ENCODE assay signal across 27 cellular contexts in genomic region chr1:150601540-150601939, GRCh38. TPM values are rescaled to one million over a fixed set of nuclear protein-coding genes. Genes with fewer than 3 reads are reported as not detected.
"Had no signal": no experiment of that assay in that cellular context is flagged by ENCODE, and none has a peak within 500 bp of the region (broad histone marks: within the 10 kb centered on the region; RNA-seq: fewer than 3 reads in every experiment).

No MANE protein-coding gene starts in this region.

- H3K4me3 Mint-ChIP-seq: effector memory CD8-positive, alpha-beta T cell; immature natural killer cell; naive thymus-derived CD8-positive, alpha-beta T cell; nephron progenitor cell; stimulated activated naive CD8-positive, alpha-beta T cell treated with anti-CD3 and anti-CD28 coated beads, Interleukin-15, amount 100 ng/mL, for 72 hours had no signal

- FAIRE-seq: frontal cortex had no signal

- H3K27me3 ChIP-seq: colonic mucosa, ovary, thyroid gland, vagina had no signal

- DNase-seq: colonic mucosa; dermis blood vessel endothelial cell; effector memory CD8-positive, alpha-beta T cell; hypothalamus; immature natural killer cell; islet precursor cell; kidney glomerular epithelial cell; left colon; left ventricle myocardium inferior; lower lobe of right lung; midbrain; naive thymus-derived CD8-positive, alpha-beta T cell; nephron progenitor cell; occipital lobe; ovary; stimulated activated CD4-positive, alpha-beta T cell treated with anti-CD3 and anti-CD28 coated beads, Interleukin-12 subunit alpha, Interleukin-12 subunit beta, amount 100 ng/mL, for 4 hours; stimulated activated CD4-positive, alpha-beta T cell treated with anti-CD3 and anti-CD28 coated beads, Interleukin-1b, Interleukin-23, amount 100 ng/mL, for 48 hours; stimulated activated CD4-positive, alpha-beta T cell treated with anti-CD3 and anti-CD28 coated beads, Interleukin-4, amount 100 ng/mL, for 1 hour; stimulated activated CD8-positive, alpha-beta memory T cell treated with anti-CD3 and anti-CD28 coated beads, Interleukin-4, amount 100 ng/mL, for 48 hours; stimulated activated naive CD4-positive, alpha-beta T cell; stimulated activated naive CD8-positive, alpha-beta T cell treated with anti-CD3 and anti-CD28 coated beads, Interleukin-15, amount 100 ng/mL, for 72 hours; thyroid gland had no signal

- H3K4me1 ChIP-seq: colonic mucosa had no signal

- H3K9me3 Mint-ChIP-seq: effector memory CD8-positive, alpha-beta T cell; immature natural killer cell; naive thymus-derived CD8-positive, alpha-beta T cell; nephron progenitor cell; stimulated activated naive CD8-positive, alpha-beta T cell treated with anti-CD3 and anti-CD28 coated beads, Interleukin-15, amount 100 ng/mL, for 72 hours had no signal

- H3K27ac ChIP-seq: colonic mucosa, left ventricle myocardium inferior, lower lobe of right lung, ovary, thyroid gland, vagina had no signal

- H3K27ac Mint-ChIP-seq: effector memory CD8-positive, alpha-beta T cell; progenitor cell of endocrine pancreas; stimulated activated naive CD8-positive, alpha-beta T cell treated with anti-CD3 and anti-CD28 coated beads, Interleukin-15, amount 100 ng/mL, for 72 hours had no signal

- H3K9me3 ChIP-seq: colonic mucosa, left ventricle myocardium inferior, lower lobe of right lung, ovary, thyroid gland, vagina had no signal

- ATAC-seq: effector memory CD8-positive, alpha-beta T cell; left colon; naive thymus-derived CD8-positive, alpha-beta T cell; sciatic nerve; stimulated activated naive CD8-positive, alpha-beta T cell treated with anti-CD3 and anti-CD28 coated beads, Interleukin-15, amount 100 ng/mL, for 72 hours had no signal

- H3K27me3 Mint-ChIP-seq: effector memory CD8-positive, alpha-beta T cell; naive thymus-derived CD8-positive, alpha-beta T cell; progenitor cell of endocrine pancreas; stimulated activated naive CD8-positive, alpha-beta T cell treated with anti-CD3 and anti-CD28 coated beads, Interleukin-15, amount 100 ng/mL, for 72 hours had no signal

- H3K4me3 ChIP-seq: colonic mucosa, left ventricle myocardium inferior, lower lobe of right lung, ovary, smooth muscle cell, thyroid gland, vagina had no signal

- H3K36me3 ChIP-seq: colonic mucosa, ovary, vagina had no signal

- H3K4me1 Mint-ChIP-seq: immature natural killer cell had no signal

RNA-seq across cellular contexts. Expression of gene ADAMTSL4, which starts 52.3 kb away (rescaled TPM):
- polyA plus RNA-seq: immature natural killer cell had no signal
